ENCODE assay signal across 1 cellular context in genomic region chr7:149422065-149422913, GRCh38.
TF ChIP-seq lines count a peak whose summit lies in the region.

No MANE protein-coding gene starts in this region.

TF ChIP-seq in K562, 482 proteins besides CTCF, POLR2A, EP300 and RAD21 (continued from another document and continues in another):
- TF ChIP-seq HMBOX1 (IDR thresholded peaks at IDR 0.05) (no peak), ZNF277 (CRISPR knock-in tag; IDR thresholded peaks at IDR 0.05; ENCODE audit: borderline replicate concordance) (no peak), UBTF (IDR thresholded peaks at IDR 0.05; ENCODE audit: borderline replicate concordance in 1 of 2, low read depth in 2 of 2, low read length in 2 of 2) (peak in 1 of 2 experiments; percentile 87; a peak in 1 of 4 replicates), MCM7 (IDR thresholded peaks at IDR 0.05) (no peak), GABPB1 (CRISPR knock-in tag; IDR thresholded peaks at IDR 0.05) (peak; percentile 71), CEBPG (CRISPR knock-in tag; IDR thresholded peaks at IDR 0.05) (no peak), CEBPG (tag; conservative IDR thresholded peaks at IDR 0.05 in 1 of 2, IDR thresholded peaks at IDR 0.05 in 1 of 2) (no peak), RBM22 (IDR thresholded peaks at IDR 0.05; ENCODE audit: low read depth, low read length, poor library complexity, severe bottlenecking) (no peak), ZBTB11 (CRISPR knock-in tag; IDR thresholded peaks at IDR 0.05) (peak in 1 of 3 experiments; percentile 38; a peak in 1 of 6 replicates), TEAD1 (CRISPR knock-in tag; IDR thresholded peaks at IDR 0.05) (peak in 1 of 2 experiments; percentile 95; a peak in 2 of 4 replicates), PTBP1 (IDR thresholded peaks at IDR 0.05; ENCODE audit: low read depth, low read length) (0 out of 2 replicates have a peak, but pooled peaks have one; percentile 51), MYC (IDR thresholded peaks at IDR 0.05; ENCODE audit: low read depth, low read length) (peak; percentile 84), MYC (CRISPR knock-in tag; IDR thresholded peaks at IDR 0.05; ENCODE audit: borderline replicate concordance, low read depth) (no peak), ETS1 (conservative IDR thresholded peaks at IDR 0.05; ENCODE audit: control insufficient read depth, low read depth, low read length) (0 out of 2 replicates have a peak, but pooled peaks have one; percentile 59), ZFX (CRISPR knock-in tag; IDR thresholded peaks at IDR 0.05) (peak; percentile 96), ZNF395 (CRISPR knock-in tag; IDR thresholded peaks at IDR 0.05) (peak; percentile 63; the same call in 1 of the 2 replicates), ZBTB33 (CRISPR knock-in tag; IDR thresholded peaks at IDR 0.05) (peak; percentile 86), ZNF639 (CRISPR knock-in tag; conservative IDR thresholded peaks at IDR 0.05 in 1 of 2, IDR thresholded peaks at IDR 0.05 in 1 of 2) (peak in 1 of 2 experiments; percentile 78; a peak in 2 of 4 replicates), SIX5 (IDR thresholded peaks at IDR 0.05; ENCODE audit: borderline replicate concordance in 1 of 2, insufficient read depth in 1 of 2, low read depth in 1 of 2, low read length in 2 of 2) (no peak), PHF20 (IDR thresholded peaks at IDR 0.05; ENCODE audit: partially characterized antibody) (peak; percentile 91), ZBTB43 (CRISPR knock-in tag; IDR thresholded peaks at IDR 0.05) (peak; percentile 71; the same call in 1 of the 2 replicates), U2AF1 (optimal IDR thresholded peaks at IDR 0.05; ENCODE audit: low read depth, low read length) (peak; percentile 64), E2F3 (CRISPR knock-in tag; IDR thresholded peaks at IDR 0.05) (peak; percentile 76), RFX5 (IDR thresholded peaks at IDR 0.05; ENCODE audit: low read depth, low read length) (no peak), GTF2E2 (tag; IDR thresholded peaks at IDR 0.05) (no peak), SIRT6 (IDR thresholded peaks at IDR 0.05; ENCODE audit: low read depth, low read length) (no peak), MTA3 (IDR thresholded peaks at IDR 0.05; ENCODE audit: borderline replicate concordance) (peak; percentile 58; the same call in 1 of the 2 replicates), RBFOX2 (IDR thresholded peaks at IDR 0.05; ENCODE audit: low read depth, low read length) (peak; percentile 90), HNRNPL (IDR thresholded peaks at IDR 0.05; ENCODE audit: low read depth, low read length) (0 out of 2 replicates have a peak, but pooled peaks have one; percentile 56), ARID3B (CRISPR knock-in tag; IDR thresholded peaks at IDR 0.05; ENCODE audit: borderline replicate concordance) (no peak; the same call in 1 of the 2 replicates), ATF4 (CRISPR knock-in tag; IDR thresholded peaks at IDR 0.05) (peak; percentile 6; the same call in 1 of the 2 replicates), HOMEZ (CRISPR knock-in tag; IDR thresholded peaks at IDR 0.05) (no peak), POU5F1 (IDR thresholded peaks at IDR 0.05; ENCODE audit: borderline replicate concordance, low read depth, low read length, partially characterized antibody) (no peak), NEUROD1 (IDR thresholded peaks at IDR 0.05; ENCODE audit: borderline replicate concordance, low read depth, low read length, partially characterized antibody) (peak; percentile 55)
